Comparison of ENCODE assay signal across 9 cellular contexts in genomic region chr4:152385551-152385950, GRCh38.
DNase-seq lines count a peak whose midpoint lies in the region; ATAC-seq and TF ChIP-seq lines count a peak whose summit lies in the region.
"Had no signal": no experiment of that assay in that cellular context is flagged by ENCODE, and none has a peak within 500 bp of the region (broad histone marks: within the 10 kb centered on the region; RNA-seq: fewer than 3 reads in every experiment).

No MANE protein-coding gene starts in this region.

- H3K9ac ChIP-seq in OCI-LY3 (ENCODE audit: low read length): no peak overlapping the region

- intact Hi-C loops in spleen (cut with DNase I; ENCODE audit: low total_unique reads): no loop called here

- peaks cover 34% of the 10 kb centered on the region for H3K79me2 ChIP-seq in OCI-LY3 (ENCODE audit: low read length)

- H3K9me3 ChIP-seq in OCI-LY3 (ENCODE audit: insufficient read depth, low read length) (no peaks in the 10 kb centered on the region), spleen (no peaks in the 10 kb centered on the region)

- H3K4me1 ChIP-seq in OCI-LY3 (ENCODE audit: low read length): peaks cover 10% of the 10 kb centered on the region
- H3K4me1 ChIP-seq in spleen: peaks cover 0 to 36% (median 17%) of the 10 kb centered on the region in 6 donors

- peaks cover 11% of the 10 kb centered on the region; the same call in 1 of the 2 replicates for H4K20me1 ChIP-seq in OCI-LY3 (ENCODE audit: insufficient read depth, low read length)

- ATAC-seq in HG02938 (IDR thresholded peaks at IDR 0.05; ENCODE audit: unreplicated experiment): no peak
- ATAC-seq: stimulated activated naive B cell treated with anti-CD40 and anti-IgM and Interleukin-4, amounts not matched to agents 10 μg/mL and 1 μg/mL and 100 μg/mL, for 72 hours had no signal

- peak; percentile 85 for TF ChIP-seq CTCF in OCI-LY3 (IDR thresholded peaks at IDR 0.05; ENCODE audit: low read depth, low read length)
- peak in 8 of 11 experiments; percentile 44 to 68 (median 58) for TF ChIP-seq CTCF in spleen (IDR thresholded peaks at IDR 0.05 in 8 of 11, conservative IDR thresholded peaks at IDR 0.05 in 3 of 11)

- DNase-seq in NCI-H2171 treated with DMSO at 0.1 percent for 48 hours (lab: John Stamatoyannopoulos, UW) (peak; percentile 1), NCI-H2171 (lab: John Stamatoyannopoulos, UW) (no peak), fibroblast of gingiva (ENCODE audit: low read depth) (peak; percentile 3), spleen (no peak), T-helper 2 cell (no peak)
- DNase-seq in stimulated activated CD8-positive, alpha-beta memory T cell treated with anti-CD3 and anti-CD28 coated beads, Interleukin-4, amount 100 ng/mL, for 48 hours: no peak
- DNase-seq: stimulated activated naive B cell treated with anti-CD40 and anti-IgM and Interleukin-4, amounts not matched to agents 10 μg/mL and 1 μg/mL and 100 μg/mL, for 72 hours had no signal

- H3K27me3 ChIP-seq in OCI-LY3 (ENCODE audit: low read depth, low read length) (no peaks in the 10 kb centered on the region), spleen (replicated peaks in 1 of 7) (no peaks in the 10 kb centered on the region)

- H3K4me2 ChIP-seq in OCI-LY3 (ENCODE audit: low read length): no peak overlapping the region

- H2AFZ ChIP-seq in OCI-LY3 (ENCODE audit: low read depth, low read length): no peak overlapping the region

- H3K36me3 ChIP-seq in OCI-LY3 (replicated peaks; ENCODE audit: low read depth, low read length) (peaks cover 9% of the 10 kb centered on the region), spleen (no peaks in the 10 kb centered on the region)

- H3K27ac ChIP-seq in OCI-LY3 (ENCODE audit: low read length): no peak overlapping the region
- no peak overlapping the region for H3K27ac ChIP-seq in spleen

- H3K4me3 ChIP-seq in OCI-LY3 (ENCODE audit: low read length): no peak overlapping the region
- H3K4me3 ChIP-seq in spleen: no peak overlapping the region

- no peak for TF ChIP-seq POLR2A in spleen (IDR thresholded peaks at IDR 0.05)

- WGBS in spleen, 5 donors: 11 to 22% (median 15%) methylated on average over 1 of the region's 1 CpG

Comparison
In these comparisons a context has a peak if more than half of its experiments do, and no peak if none do; other contexts are left out.
1. DNase-seq: peak in NCI-H2171 treated with DMSO at 0.1 percent for 48 hours (single experiment) and fibroblast of gingiva (single experiment); none in NCI-H2171 (single experiment), spleen (single experiment), stimulated activated CD8-positive, alpha-beta memory T cell treated with anti-CD3 and anti-CD28 coated beads, Interleukin-4, amount 100 ng/mL, for 48 hours (single experiment) and T-helper 2 cell (0 of 5).